In genomic region chr9:127705577-127706215, GRCh38 we compare ENCODE assay signal across 20 cellular contexts. TPM values are rescaled to one million over a fixed set of nuclear protein-coding genes. Genes with fewer than 3 reads are reported as not detected.
"Had no signal": no experiment of that assay in that cellular context is flagged by ENCODE, and none has a peak within 500 bp of the region (broad histone marks: within the 10 kb centered on the region; RNA-seq: fewer than 3 reads in every experiment).

No MANE protein-coding gene starts in this region.

- ATAC-seq: activated CD4-positive, CD25-positive, alpha-beta regulatory T cell treated with anti-CD3 and anti-CD28 coated beads, Interleukin-2, amount 50 U/mL, for 24 hours; activated naive CD4-positive, alpha-beta T cell treated with anti-CD3 and anti-CD28 coated beads, Interleukin-2, amount 50 U/mL, for 72 hours; stimulated activated naive CD8-positive, alpha-beta T cell treated with anti-CD3 and anti-CD28 coated beads, Interleukin-15, Interleukin-2, amounts not matched to agents 100 U/mL and 50 U/mL, for 24 hours had no signal

- H3K27ac Mint-ChIP-seq: activated naive CD4-positive, alpha-beta T cell treated with anti-CD3 and anti-CD28 coated beads, Interleukin-2, amount 50 U/mL, for 72 hours had no signal

- H3K27ac ChIP-seq: adrenal gland, esophagus squamous epithelium, heart right ventricle, left ventricle myocardium inferior, tibial nerve had no signal

- FAIRE-seq: urothelium cell line had no signal

- H3K27me3 ChIP-seq: adrenal gland, esophagus squamous epithelium, heart right ventricle had no signal

- H3K9me3 Mint-ChIP-seq: activated naive CD4-positive, alpha-beta T cell treated with anti-CD3 and anti-CD28 coated beads, Interleukin-2, amount 50 U/mL, for 72 hours had no signal

- DNase-seq: activated CD8-positive, alpha-beta memory T cell treated with anti-CD3 and anti-CD28 coated beads for 24 hours; activated gamma-delta T cell; adrenal gland; dermis blood vessel endothelial cell; effector memory CD4-positive, alpha-beta T cell; esophagus squamous epithelium; heart right ventricle; left ventricle myocardium inferior; mammary epithelial cell; midbrain; stimulated activated CD4-positive, alpha-beta T cell treated with anti-CD3 and anti-CD28 coated beads, Interleukin-2, amount 100 ng/mL, for 24 hours; stimulated activated naive CD8-positive, alpha-beta T cell treated with anti-CD3 and anti-CD28 coated beads, Interleukin-15, Interleukin-2, amounts not matched to agents 100 U/mL and 50 U/mL, for 24 hours; substantia nigra; T1000 had no signal

- H3K4me1 ChIP-seq: adrenal gland, heart right ventricle, left ventricle myocardium inferior, tibial nerve had no signal

- H3K36me3 ChIP-seq: adrenal gland, esophagus squamous epithelium, heart right ventricle, left ventricle myocardium inferior, tibial nerve had no signal

- H3K4me3 ChIP-seq: adrenal gland, esophagus squamous epithelium, heart right ventricle, left ventricle myocardium inferior, tibial nerve had no signal

- H3K9me3 ChIP-seq: adrenal gland, esophagus squamous epithelium, heart right ventricle, left ventricle myocardium inferior, tibial nerve had no signal

RNA-seq across cellular contexts. Expression of gene CFAP157, which starts 1.1 kb away (rescaled TPM):
- total RNA-seq: activated naive CD4-positive, alpha-beta T cell treated with anti-CD3 and anti-CD28 coated beads, Interleukin-2, amount 50 U/mL, for 72 hours; cardiac septum; dermis blood vessel endothelial cell; kidney epithelial cell; left ventricle myocardium inferior; mammary epithelial cell had no signal

RNA-seq across cellular contexts. Expression of gene TTC16, which starts 10.2 kb away (rescaled TPM):
- total RNA-seq: dermis blood vessel endothelial cell, kidney epithelial cell had no signal
